In the genomic region with DNA sequence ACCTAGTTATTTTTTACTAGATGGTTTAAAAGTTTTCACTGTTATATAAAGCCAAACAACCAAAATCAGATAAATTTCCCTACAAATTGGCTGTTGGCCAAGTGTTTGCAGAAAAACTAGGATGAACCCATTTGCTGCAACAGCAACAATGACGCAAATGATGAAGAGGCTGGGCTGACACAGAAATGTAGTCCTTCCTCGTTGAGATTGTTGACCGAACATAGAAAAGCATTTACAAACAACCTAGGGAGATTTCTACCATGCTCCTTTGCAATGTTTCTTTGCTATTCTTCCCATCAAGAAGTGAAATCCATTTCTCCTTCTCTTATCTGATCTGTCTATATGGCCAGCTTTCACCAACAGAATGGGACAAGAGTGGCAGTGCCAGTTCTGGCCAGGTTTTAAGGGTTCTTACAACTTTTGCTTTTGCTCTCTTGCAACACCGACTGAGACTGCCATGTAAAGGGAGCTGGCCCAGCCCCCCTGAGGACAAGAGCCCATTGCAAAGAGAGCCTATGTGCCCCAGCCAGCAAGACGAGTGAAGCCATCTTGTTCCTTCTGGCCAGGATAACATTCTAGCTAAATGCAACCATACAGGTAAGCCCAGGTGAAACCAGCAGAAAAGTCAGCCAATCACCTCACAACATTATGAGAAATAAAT, we compare ENCODE assay signal across 29 cellular contexts.
A peak's percentile ranks its signal among the peaks of the same experiment; 100 is the strongest.
DNase-seq lines count a peak whose midpoint lies in the region; ATAC-seq, FAIRE-seq and TF ChIP-seq lines count a peak whose summit lies in the region.
"Had no signal": no experiment of that assay in that cellular context is flagged by ENCODE, and none has a peak within 500 bp of the region (broad histone marks: within the 10 kb centered on the region; RNA-seq: fewer than 3 reads in every experiment).

No MANE protein-coding gene starts in this region.

- H3K4me2 ChIP-seq in HepG2 (ENCODE audit: low read depth, low read length) (no peak overlapping the region), K562 (ENCODE audit: insufficient read depth, low read length) (no peak overlapping the region), trophoblast cell (ENCODE audit: low read length) (no peak overlapping the region)

- peak; percentile 38 to 39 for TF ChIP-seq RAD21 in liver (IDR thresholded peaks at IDR 0.05)
- TF ChIP-seq RAD21 in HepG2 (CRISPR knock-in tag; IDR thresholded peaks at IDR 0.05): no peak
- TF ChIP-seq RAD21 in K562 (CRISPR knock-in tag; conservative IDR thresholded peaks at IDR 0.05 in 1 of 2, IDR thresholded peaks at IDR 0.05 in 1 of 2): no peak

- H2AFZ ChIP-seq in HepG2 (ENCODE audit: low read length): no peak overlapping the region
- H2AFZ ChIP-seq in K562 (ENCODE audit: low read depth, low read length): no peak overlapping the region
- H2AFZ ChIP-seq in trophoblast cell (ENCODE audit: insufficient read depth, low read length, poor library complexity): no peak overlapping the region

- H3K4me3 ChIP-seq in liver (ENCODE audit: low read depth in 1 of 3, low read length in 3 of 3): no peak overlapping the region
- H3K4me3 ChIP-seq in HepG2 (replicated peaks in 1 of 3; ENCODE audit: insufficient read depth in 1 of 3, low read depth in 2 of 3, low read length in 3 of 3): no peak overlapping the region
- H3K4me3 ChIP-seq in K562: no peak overlapping the region
- H3K4me3 ChIP-seq in left lung: no peak overlapping the region
- no peak overlapping the region for H3K4me3 ChIP-seq in vagina
- no peak overlapping the region for H3K4me3 ChIP-seq in trophoblast cell (ENCODE audit: low read depth, low read length)
- H3K4me3 ChIP-seq in lower leg skin (ENCODE audit: low read depth, poor library complexity, severe bottlenecking): no peak overlapping the region
- H3K4me3 ChIP-seq: BLaER1 treated with 17β-estradiol and CSF1 and Interleukin-3, amounts not matched to agents 10 nM and 100 nM; gastrocnemius medialis; HAP-1; SJSA1; spleen; suprapubic skin; uterus had no signal

- no peaks in the 10 kb centered on the region for H3K79me2 ChIP-seq in HepG2 (ENCODE audit: insufficient read depth, low read length)
- no peaks in the 10 kb centered on the region for H3K79me2 ChIP-seq in K562 (ENCODE audit: control insufficient read depth, insufficient read depth, low read length)
- no peaks in the 10 kb centered on the region for H3K79me2 ChIP-seq in trophoblast cell (ENCODE audit: control insufficient read depth, insufficient read depth, low read length, poor library complexity)

- no peak overlapping the region for H2BK12ac ChIP-seq in trophoblast cell (ENCODE audit: low read length)

- CTCF ChIA-PET in HepG2 (lab: Yijun Ruan, JAX; ENCODE audit: low intra/inter-chr PET ratio, low total read pairs) (no interaction called here), K562 (lab: Yijun Ruan, JAX; ENCODE audit: low intra/inter-chr PET ratio) (no interaction called here)

- no peak overlapping the region for H3K18ac ChIP-seq in trophoblast cell (ENCODE audit: low read length)

- WGBS in liver: 47% methylated on average over 5 of the region's 5 CpGs
- WGBS in HepG2 (ENCODE audit: low lambda C conversion rate): 31% methylated on average over 5 of the region's 5 CpGs
- WGBS in K562 (ENCODE audit: insufficient coverage, low coverage, missing lambda C conversion rate): under 1% methylated on average over 5 of the region's 5 CpGs
- WGBS in trophoblast cell (ENCODE audit: extremely low coverage, insufficient coverage, insufficient read length): no CpG with 5 or more reads among the region's 5 CpGs
- 85 to 86% methylated on average over 5 of the region's 5 CpGs for WGBS in lower leg skin, 2 donors

- no peaks in the 10 kb centered on the region for H3K9me1 ChIP-seq in K562 (ENCODE audit: control insufficient read depth, insufficient read depth, low read length)

- H3K4me1 ChIP-seq in liver (ENCODE audit: control insufficient read depth in 4 of 4, insufficient read depth in 4 of 4, low read length in 3 of 4): peaks cover 3 to 9% (median 6%) of the 10 kb centered on the region in 4 donors
- no peaks in the 10 kb centered on the region for H3K4me1 ChIP-seq in HepG2 (ENCODE audit: insufficient read depth, low read length)
- no peaks in the 10 kb centered on the region for H3K4me1 ChIP-seq in K562 (replicated peaks in 1 of 2; ENCODE audit: control insufficient read depth in 2 of 2, insufficient read depth in 2 of 2, low read length in 2 of 2)
- no peaks in the 10 kb centered on the region for H3K4me1 ChIP-seq in left lung
- peaks cover 7% of the 10 kb centered on the region for H3K4me1 ChIP-seq in vagina
- peaks cover 0 to 2% of the 10 kb centered on the region in 2 experiments for H3K4me1 ChIP-seq in trophoblast cell (ENCODE audit: control insufficient read depth in 1 of 2, insufficient read depth in 2 of 2, low read length in 2 of 2)
- H3K4me1 ChIP-seq: gastrocnemius medialis, suprapubic skin, uterus had no signal

- no peaks in the 10 kb centered on the region for H3K27me3 ChIP-seq in liver (ENCODE audit: control insufficient read depth in 4 of 4, insufficient read depth in 4 of 4, low read length in 3 of 4)
- H3K27me3 ChIP-seq in HepG2 (ENCODE audit: control insufficient read depth in 1 of 2, insufficient read depth in 2 of 2, low read length in 2 of 2): no peaks in the 10 kb centered on the region; a peak in 1 of 5 replicates
- H3K27me3 ChIP-seq in K562 (ENCODE audit: control insufficient read depth in 2 of 2, insufficient read depth in 2 of 2, low read length in 2 of 2): no peaks in the 10 kb centered on the region
- no peaks in the 10 kb centered on the region for H3K27me3 ChIP-seq in left lung
- no peaks in the 10 kb centered on the region for H3K27me3 ChIP-seq in vagina
- no peaks in the 10 kb centered on the region for H3K27me3 ChIP-seq in trophoblast cell (ENCODE audit: insufficient read depth, low read length)
- H3K27me3 ChIP-seq: BLaER1 treated with 17β-estradiol and CSF1 and Interleukin-3, amounts not matched to agents 10 nM and 100 nM; brain microvascular endothelial cell; gastrocnemius medialis; neutrophil; SJSA1; spleen; suprapubic skin; uterus had no signal

- FAIRE-seq in HepG2 (lab: Jason Lieb, UNC) (no peak), K562 (lab: Jason Lieb, UNC) (no peak)
- FAIRE-seq: GM12892, islet of Langerhans had no signal

- H3K4ac ChIP-seq in trophoblast cell (ENCODE audit: low read depth, low read length): no peak overlapping the region

- no peak overlapping the region for H4K8ac ChIP-seq in trophoblast cell (ENCODE audit: low read depth, low read length)

- no peak overlapping the region for H2AK5ac ChIP-seq in trophoblast cell (ENCODE audit: low read length)

- H4K91ac ChIP-seq in trophoblast cell (ENCODE audit: low read depth, low read length): no peak overlapping the region

- TF ChIP-seq CTCF in liver (IDR thresholded peaks at IDR 0.05; ENCODE audit: low read depth, low read length, missing input control): no peak
- TF ChIP-seq CTCF in HepG2 (CRISPR knock-in tag; IDR thresholded peaks at IDR 0.05): no peak
- TF ChIP-seq CTCF in K562 (IDR thresholded peaks at IDR 0.05 in 2 of 3, conservative IDR thresholded peaks at IDR 0.05 in 1 of 3; ENCODE audit: insufficient read depth in 2 of 3, low read depth in 1 of 3, low read length in 3 of 3): no peak
- TF ChIP-seq CTCF in left lung (IDR thresholded peaks at IDR 0.05): no peak
- TF ChIP-seq CTCF in vagina (IDR thresholded peaks at IDR 0.05): no peak
- TF ChIP-seq CTCF in lower leg skin (IDR thresholded peaks at IDR 0.05): no peak

- BruUV-seq in HepG2 (replicated peaks; lab: Mats Ljungman, UMichigan): no TSS peak
- BruUV-seq in K562 (replicated peaks; lab: Mats Ljungman, UMichigan): no TSS peak

- H3K79me1 ChIP-seq in trophoblast cell (ENCODE audit: low read length): no peaks in the 10 kb centered on the region

- H3K27ac ChIP-seq in liver (ENCODE audit: low read depth in 1 of 2, low read length in 2 of 2): peak overlapping the region; percentile 54 to 65
- H3K27ac ChIP-seq in HepG2 (ENCODE audit: extremely low read length, insufficient read depth, low read length): no peak overlapping the region
- H3K27ac ChIP-seq in K562 (ENCODE audit: extremely low read depth, low read depth, low read length): no peak overlapping the region
- H3K27ac ChIP-seq in left lung: no peak overlapping the region
- H3K27ac ChIP-seq in vagina: peak overlapping the region; percentile 67
- H3K27ac ChIP-seq in trophoblast cell (ENCODE audit: low read depth, low read length): no peak overlapping the region
- H3K27ac ChIP-seq: gastrocnemius medialis, neutrophil, suprapubic skin had no signal

- H3K23ac ChIP-seq in trophoblast cell (ENCODE audit: low read length): no peak overlapping the region

- no peaks in the 10 kb centered on the region for H3K36me3 ChIP-seq in liver (ENCODE audit: control insufficient read depth in 4 of 4, insufficient read depth in 3 of 4, low read depth in 1 of 4, low read length in 3 of 4)
- no peaks in the 10 kb centered on the region for H3K36me3 ChIP-seq in HepG2 (replicated peaks in 1 of 2; ENCODE audit: control insufficient read depth in 1 of 2, insufficient read depth in 2 of 2, low read length in 2 of 2)
- no peaks in the 10 kb centered on the region for H3K36me3 ChIP-seq in K562 (ENCODE audit: control insufficient read depth, insufficient read depth, low read length)
- H3K36me3 ChIP-seq in left lung: no peaks in the 10 kb centered on the region
- H3K36me3 ChIP-seq in vagina: no peaks in the 10 kb centered on the region
- no peaks in the 10 kb centered on the region for H3K36me3 ChIP-seq in trophoblast cell (ENCODE audit: control insufficient read depth in 1 of 2, insufficient read depth in 2 of 2, low read length in 2 of 2)
- H3K36me3 ChIP-seq: BLaER1 treated with 17β-estradiol and CSF1 and Interleukin-3, amounts not matched to agents 10 nM and 100 nM; brain microvascular endothelial cell; gastrocnemius medialis; HAP-1; neutrophil; SJSA1; spleen; suprapubic skin; uterus had no signal

- no peak overlapping the region for H2BK5ac ChIP-seq in trophoblast cell (ENCODE audit: low read depth, low read length, poor library complexity)

- no peak for ATAC-seq in HepG2
- ATAC-seq in K562: no peak
- ATAC-seq in left lung: peak; percentile 29
- no peak for ATAC-seq in HG03565 (IDR thresholded peaks at IDR 0.05; ENCODE audit: unreplicated experiment)
- ATAC-seq: gastrocnemius medialis; Panc1; stimulated activated memory B cell treated with anti-CD40 and anti-IgM and Interleukin-4, amounts not matched to agents 10 μg/mL and 1 μg/mL and 100 μg/mL, for 72 hours had no signal

- H3K9ac ChIP-seq in liver (ENCODE audit: low read depth in 1 of 2, low read length in 2 of 2): no peak overlapping the region
- H3K9ac ChIP-seq in HepG2 (ENCODE audit: insufficient read depth, low read depth, low read length): no peak overlapping the region
- no peak overlapping the region for H3K9ac ChIP-seq in K562 (ENCODE audit: insufficient read depth in 1 of 2, low read depth in 2 of 2, low read length in 2 of 2)
- H3K9ac ChIP-seq in trophoblast cell (ENCODE audit: low read length): no peak overlapping the region
- H3K9ac ChIP-seq: BLaER1 treated with 17β-estradiol and CSF1 and Interleukin-3, amounts not matched to agents 10 nM and 100 nM had no signal

- H3K9me3 ChIP-seq in liver (ENCODE audit: control insufficient read depth in 4 of 4, low read length in 3 of 4) (no peaks in the 10 kb centered on the region), HepG2 (ENCODE audit: low read length) (no peaks in the 10 kb centered on the region), K562 (replicated peaks; ENCODE audit: control insufficient read depth, insufficient read depth, low read depth, low read length) (no peaks in the 10 kb centered on the region), left lung (no peaks in the 10 kb centered on the region), vagina (no peaks in the 10 kb centered on the region), trophoblast cell (ENCODE audit: insufficient read depth, low read depth, low read length) (no peaks in the 10 kb centered on the region)
- H3K9me3 ChIP-seq: BLaER1 treated with 17β-estradiol and CSF1 and Interleukin-3, amounts not matched to agents 10 nM and 100 nM; gastrocnemius medialis; HAP-1; neutrophil; SJSA1; spleen; suprapubic skin; uterus had no signal

- POLR2A ChIA-PET in HepG2 (lab: Yijun Ruan, JAX): no interaction called here
- POLR2A ChIA-PET in K562 (lab: Yijun Ruan, JAX): no interaction called here

- no peak overlapping the region for H2BK120ac ChIP-seq in trophoblast cell (ENCODE audit: insufficient read depth, low read length, poor library complexity)

- intact Hi-C loops in HepG2 (cut with micrococcal nuclease; ENCODE audit: unreplicated experiment): no loop called here
- intact Hi-C loops in K562 (cut with micrococcal nuclease): no loop called here
- intact Hi-C loops in left lung (cut with DNase I): no loop called here
- intact Hi-C loops in vagina (cut with DNase I): no loop called here
- intact Hi-C loops in lower leg skin (cut with DNase I; ENCODE audit: low total_unique reads): no loop called here

- H4K20me1 ChIP-seq in HepG2 (ENCODE audit: insufficient read depth, low read length) (no peaks in the 10 kb centered on the region), K562 (replicated peaks; ENCODE audit: control insufficient read depth, insufficient read depth, low read length) (no peaks in the 10 kb centered on the region)
- H4K20me1 ChIP-seq: BLaER1 treated with 17β-estradiol and CSF1 and Interleukin-3, amounts not matched to agents 10 nM and 100 nM had no signal

- in situ Hi-C loops in HepG2 (cut with HindIII; ENCODE audit: extremely low pct_ligation_motif_present, low pct_unique_long_range_greater_than_20kb): no loop called here
- in situ Hi-C loops in K562 (cut with MboI): no loop called here

- H3K14ac ChIP-seq in trophoblast cell (ENCODE audit: low read length): no peak overlapping the region

- no peak for TF ChIP-seq POLR2A in HepG2 (IDR thresholded peaks at IDR 0.05; ENCODE audit: insufficient read depth in 1 of 2, low read depth in 2 of 2, low read length in 2 of 2)
- no peak for TF ChIP-seq POLR2A in K562 (conservative IDR thresholded peaks at IDR 0.05)
- no peak for TF ChIP-seq POLR2A in vagina (IDR thresholded peaks at IDR 0.05)
- TF ChIP-seq POLR2A in lower leg skin (IDR thresholded peaks at IDR 0.05): no peak

- TF ChIP-seq EP300 in HepG2 (IDR thresholded peaks at IDR 0.05; ENCODE audit: low read depth in 2 of 2, low read length in 2 of 2) (no peak), HepG2 (CRISPR knock-in tag; IDR thresholded peaks at IDR 0.05; ENCODE audit: borderline replicate concordance) (no peak), K562 (IDR thresholded peaks at IDR 0.05; ENCODE audit: low read length) (no peak)

- DNase-seq in HepG2 (ENCODE audit: low spot score) (no peak), K562 (ENCODE audit: extremely low read depth in 1 of 4, low spot score in 3 of 4) (no peak), left lung (no peak), vagina (ENCODE audit: extremely low spot score in 2 of 2) (no peak), trophoblast cell (no peak), lower leg skin (ENCODE audit: low spot score in 2 of 2) (no peak)
- DNase-seq: activated CD8-positive, alpha-beta memory T cell treated with anti-CD3 and anti-CD28 coated beads for 24 hours; activated T-cell treated with anti-CD3 and anti-CD28 coated beads, Interleukin-2, amount 50 U/mL, for 1 hour; brain microvascular endothelial cell; effector memory CD4-positive, alpha-beta T cell; gastrocnemius medialis; mammary epithelial cell; NCI-H2081; NK-92 treated with Interleukin-12 subunit alpha and Interleukin-12 subunit beta, amount 100 ng/mL, for 24 hours; retina; spleen; stimulated activated CD4-positive, alpha-beta T cell treated with anti-CD3 and anti-CD28 coated beads, Interleukin-4, amount 100 ng/mL, for 1 hour had no signal

- H4K12ac ChIP-seq in trophoblast cell (ENCODE audit: low read depth, low read length): no peak overlapping the region

Comparison
In these comparisons a context has a peak if more than half of its experiments do, and no peak if none do; other contexts are left out.
1. H3K27ac ChIP-seq: peak in liver (2 of 2) and vagina (single experiment); none in HepG2 (single experiment), K562 (single experiment), left lung (0 of 2) and trophoblast cell (single experiment).